In the genomic region with DNA sequence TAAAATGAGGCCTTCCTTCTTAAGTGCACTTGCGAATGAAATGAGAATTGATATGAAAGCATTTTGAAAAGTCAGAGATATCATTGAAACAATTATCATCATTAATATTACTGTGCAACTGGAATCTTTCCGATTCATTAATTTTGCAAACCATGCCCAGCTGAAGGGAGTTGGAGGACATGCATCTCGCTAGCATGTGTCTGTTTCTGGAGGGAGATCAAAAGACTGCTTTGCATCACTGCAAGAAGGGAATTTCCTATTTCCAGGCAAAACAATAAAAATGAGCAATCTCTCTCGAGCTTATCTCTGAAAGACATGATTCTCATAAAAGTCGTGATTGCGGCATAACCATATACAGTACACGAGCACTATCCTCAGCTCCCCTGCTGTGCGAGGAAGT, we compare ENCODE assay signal across 25 cellular contexts.
A peak's percentile ranks its signal among the peaks of the same experiment; 100 is the strongest.
DNase-seq lines count a peak whose midpoint lies in the region; ATAC-seq, FAIRE-seq and TF ChIP-seq lines count a peak whose summit lies in the region.
"Had no signal": no experiment of that assay in that cellular context is flagged by ENCODE, and none has a peak within 500 bp of the region (broad histone marks: within the 10 kb centered on the region; RNA-seq: fewer than 3 reads in every experiment).

No MANE protein-coding gene starts in this region.

- H3K9me3 ChIP-seq in kidney (ENCODE audit: control insufficient read depth in 1 of 2, low read length in 2 of 2) (no peaks in the 10 kb centered on the region), vagina (no peaks in the 10 kb centered on the region), heart left ventricle (no peaks in the 10 kb centered on the region)
- H3K9me3 ChIP-seq: BLaER1, Caco-2, HAP-1 had no signal

- intact Hi-C loops in kidney (cut with DNase I), result no loop called here
- intact Hi-C loops in vagina (cut with DNase I), result no loop called here
- intact Hi-C loops in heart left ventricle (cut with DNase I), result no loop called here

- H3K27ac ChIP-seq in kidney (ENCODE audit: low read depth in 2 of 2, low read length in 2 of 2), result no peak overlapping the region
- no peak overlapping the region for H3K27ac ChIP-seq in vagina
- H3K27ac ChIP-seq in heart left ventricle, result no peak overlapping the region
- H3K27ac ChIP-seq: 22Rv1, BLaER1, C4-2B had no signal

- FAIRE-seq in bronchial epithelial cell (lab: Jason Lieb, UNC) (peak; percentile 40), kidney (lab: Jason Lieb, UNC) (no peak)
- FAIRE-seq: A204.1, GM12891, GM18507, H54 had no signal

- H3K36me3 ChIP-seq in bronchial epithelial cell (ENCODE audit: control insufficient read depth, insufficient read depth, low read length) (no peaks in the 10 kb centered on the region), kidney (ENCODE audit: control insufficient read depth in 1 of 2, insufficient read depth in 2 of 2, low read length in 2 of 2) (no peaks in the 10 kb centered on the region), vagina (no peaks in the 10 kb centered on the region), heart left ventricle (no peaks in the 10 kb centered on the region)
- H3K36me3 ChIP-seq: BLaER1, HAP-1 had no signal

- peak; percentile 67 for DNase-seq in Daoy (ENCODE audit: low read depth)
- DNase-seq in bronchial epithelial cell (ENCODE audit: low read depth), result no peak
- DNase-seq in cerebellum (ENCODE audit: low spot score), result peak; percentile 77
- peak; percentile 80 for DNase-seq in left kidney (ENCODE audit: low read depth, low spot score)
- DNase-seq in kidney, result no peak
- DNase-seq in vagina (ENCODE audit: extremely low spot score in 2 of 2), result no peak
- no peak for DNase-seq in heart left ventricle
- DNase-seq: Caco-2; CD4-positive, CD25-positive, alpha-beta regulatory T cell; CD8-positive, alpha-beta T cell; DMS153; DND-41; EL; GF-D8; GOT3; HFFc6 had no signal

- ATAC-seq in HG02885 (IDR thresholded peaks at IDR 0.05; ENCODE audit: poor library complexity, unreplicated experiment) (no peak), heart left ventricle (no peak)
- ATAC-seq: CD8-positive, alpha-beta T cell had no signal

- no peak overlapping the region for H3K9ac ChIP-seq in kidney (ENCODE audit: low read length in 2 of 2)
- H3K9ac ChIP-seq: BLaER1 had no signal

- no peaks in the 10 kb centered on the region for H3K4me1 ChIP-seq in kidney (ENCODE audit: control insufficient read depth in 1 of 2, insufficient read depth in 1 of 2, low read depth in 1 of 2, low read length in 2 of 2)
- H3K4me1 ChIP-seq in vagina, result no peaks in the 10 kb centered on the region
- no peaks in the 10 kb centered on the region for H3K4me1 ChIP-seq in heart left ventricle
- H3K4me1 ChIP-seq: BLaER1, Caco-2, HAP-1 had no signal

- no peaks in the 10 kb centered on the region for H3K27me3 ChIP-seq in bronchial epithelial cell (ENCODE audit: control insufficient read depth, insufficient read depth, low read length)
- no peaks in the 10 kb centered on the region for H3K27me3 ChIP-seq in vagina
- H3K27me3 ChIP-seq in heart left ventricle, result no peaks in the 10 kb centered on the region
- H3K27me3 ChIP-seq: BLaER1 had no signal

- H3K4me3 ChIP-seq in bronchial epithelial cell (ENCODE audit: low read depth, low read length), result no peak overlapping the region
- H3K4me3 ChIP-seq in kidney (ENCODE audit: low read length in 2 of 2), result no peak overlapping the region
- no peak overlapping the region for H3K4me3 ChIP-seq in vagina
- H3K4me3 ChIP-seq in heart left ventricle, result no peak overlapping the region
- H3K4me3 ChIP-seq: BLaER1, HAP-1 had no signal

- 77 to 83% (median 80%) methylated on average over 8 of the region's 8 CpGs for WGBS in heart left ventricle, 4 donors

- no peak for TF ChIP-seq CTCF in bronchial epithelial cell (IDR thresholded peaks at IDR 0.05; ENCODE audit: insufficient read depth, low read length, severe bottlenecking)
- TF ChIP-seq CTCF in kidney (IDR thresholded peaks at IDR 0.05; ENCODE audit: borderline replicate concordance, extremely low read depth, insufficient read depth), result no peak
- no peak for TF ChIP-seq CTCF in vagina (IDR thresholded peaks at IDR 0.05)
- no peak for TF ChIP-seq CTCF in heart left ventricle (IDR thresholded peaks at IDR 0.05)

- TF ChIP-seq POLR2A in vagina (IDR thresholded peaks at IDR 0.05) (no peak), heart left ventricle (IDR thresholded peaks at IDR 0.05) (no peak)

Comparison
In these comparisons a context has a peak if more than half of its experiments do, and no peak if none do; other contexts are left out.
1. DNase-seq: peak in Daoy (single experiment), cerebellum (single experiment) and left kidney (single experiment); none in bronchial epithelial cell (single experiment), kidney (single experiment), vagina (0 of 2) and heart left ventricle (0 of 5).